ENCODE assay signal across 8 cellular contexts in the genomic region with DNA sequence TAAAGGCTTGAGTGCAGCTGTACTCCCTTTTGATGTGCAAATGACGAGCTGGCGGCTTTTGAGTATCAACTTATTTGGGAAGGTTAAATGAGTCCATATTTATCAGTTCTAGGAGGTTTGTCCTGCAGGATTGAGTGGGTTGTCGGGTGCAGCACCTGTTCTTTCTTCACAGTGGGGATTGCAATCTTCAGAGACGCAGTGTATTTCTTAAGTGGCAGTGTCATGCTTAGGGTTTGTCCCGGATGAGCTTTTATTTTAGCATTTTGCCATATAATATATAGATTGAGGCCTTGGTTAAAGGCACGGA. TPM values are rescaled to one million over a fixed set of nuclear protein-coding genes. Genes with fewer than 3 reads are reported as not detected.
DNase-seq lines count a peak whose midpoint lies in the region; ATAC-seq and TF ChIP-seq lines count a peak whose summit lies in the region.

No MANE protein-coding gene starts in this region.

- no peaks in the 10 kb centered on the region for H3K36me3 Mint-ChIP-seq in activated naive CD4-positive, alpha-beta T cell treated with anti-CD3 and anti-CD28 coated beads, Interleukin-2, amount 50 U/mL, for 24 hours
- no peaks in the 10 kb centered on the region for H3K36me3 Mint-ChIP-seq in type B pancreatic cell

- no peaks in the 10 kb centered on the region for H3K36me3 ChIP-seq in lower lobe of right lung

- DNase-seq in activated naive CD4-positive, alpha-beta T cell (lab: John Stamatoyannopoulos, UW), result no peak
- DNase-seq in astrocyte of the spinal cord (ENCODE audit: low read depth, low spot score) (no peak), lower lobe of right lung (no peak), type B pancreatic cell (ENCODE audit: extremely low spot score, unreplicated experiment) (no peak), NCI-H510A treated with DMSO at 0.1 percent for 48 hours (lab: John Stamatoyannopoulos, UW) (no peak), GM20000 (ENCODE audit: low spot score) (no peak)

- peak overlapping the region; percentile 87 for H3K4me3 Mint-ChIP-seq in activated naive CD4-positive, alpha-beta T cell treated with anti-CD3 and anti-CD28 coated beads, Interleukin-2, amount 50 U/mL, for 24 hours
- peak overlapping the region; percentile 94 for H3K4me3 Mint-ChIP-seq in type B pancreatic cell

- intact Hi-C loops in lower lobe of right lung (cut with DNase I), result loop anchor here (10.0 kb wide), 1 partner anchor 411 kb away; no protein-coding TSS in a partner anchor

- peak overlapping the region; percentile 74 for H3K27ac Mint-ChIP-seq in activated naive CD4-positive, alpha-beta T cell treated with anti-CD3 and anti-CD28 coated beads, Interleukin-2, amount 50 U/mL, for 24 hours
- peak overlapping the region; percentile 64 for H3K27ac Mint-ChIP-seq in type B pancreatic cell

- H3K4me1 ChIP-seq in lower lobe of right lung, result peaks cover 22% of the 10 kb centered on the region

- H3K27ac ChIP-seq in lower lobe of right lung, result no peak overlapping the region

- H3K4me1 Mint-ChIP-seq in activated naive CD4-positive, alpha-beta T cell treated with anti-CD3 and anti-CD28 coated beads, Interleukin-2, amount 50 U/mL, for 24 hours, result peaks cover 49% of the 10 kb centered on the region
- H3K4me1 Mint-ChIP-seq in type B pancreatic cell (ENCODE audit: unreplicated experiment), result peaks cover 18% of the 10 kb centered on the region

- peak overlapping the region; percentile 80 for H3K4me3 ChIP-seq in astrocyte of the spinal cord (ENCODE audit: low read depth, low read length)
- H3K4me3 ChIP-seq in lower lobe of right lung, result peak overlapping the region; percentile 87

- H3K27me3 ChIP-seq in lower lobe of right lung (ENCODE audit: low read depth), result no peaks in the 10 kb centered on the region

- no peaks in the 10 kb centered on the region for H3K9me3 Mint-ChIP-seq in activated naive CD4-positive, alpha-beta T cell treated with anti-CD3 and anti-CD28 coated beads, Interleukin-2, amount 50 U/mL, for 24 hours
- H3K9me3 Mint-ChIP-seq in type B pancreatic cell, result no peaks in the 10 kb centered on the region

- TF ChIP-seq CTCF in astrocyte of the spinal cord (IDR thresholded peaks at IDR 0.05; ENCODE audit: low read depth, low read length), result no peak
- TF ChIP-seq CTCF in lower lobe of right lung (IDR thresholded peaks at IDR 0.05), result no peak
- TF ChIP-seq CTCF in type B pancreatic cell (conservative IDR thresholded peaks at IDR 0.05), result no peak
- no peak for TF ChIP-seq CTCF in GM20000 (IDR thresholded peaks at IDR 0.05; ENCODE audit: extremely low read depth, missing control alignments)

- H3K27me3 Mint-ChIP-seq in activated naive CD4-positive, alpha-beta T cell treated with anti-CD3 and anti-CD28 coated beads, Interleukin-2, amount 50 U/mL, for 24 hours, result no peaks in the 10 kb centered on the region
- H3K27me3 Mint-ChIP-seq in type B pancreatic cell, result no peaks in the 10 kb centered on the region

- in situ Hi-C loops in astrocyte of the spinal cord (cut with HindIII; ENCODE audit: low sequenced_read_pairs), result no loop called here

- no peaks in the 10 kb centered on the region for H3K9me3 ChIP-seq in lower lobe of right lung

- ATAC-seq in lower lobe of right lung, result no peak
- ATAC-seq in HG03045 (IDR thresholded peaks at IDR 0.05; ENCODE audit: unreplicated experiment), result no peak

RNA-seq across cellular contexts. Expression of gene FUT8, which starts 1.2 kb away (rescaled TPM):
- total RNA-seq in lower lobe of right lung (46.1 TPM), type B pancreatic cell (ENCODE audit: low replicate concordance) (50.9 and 67.4 TPM in 2 replicates)
